18 cellular contexts compared by ENCODE assay signal in genomic region chr21:27693376-27693775, GRCh38.
A peak's percentile ranks its signal among the peaks of the same experiment; 100 is the strongest.
DNase-seq lines count a peak whose midpoint lies in the region; ATAC-seq and TF ChIP-seq lines count a peak whose summit lies in the region.
"Had no signal": no experiment of that assay in that cellular context is flagged by ENCODE, and none has a peak within 500 bp of the region (broad histone marks: within the 10 kb centered on the region; RNA-seq: fewer than 3 reads in every experiment).

No MANE protein-coding gene starts in this region.

- no peak overlapping the region for H2BK5ac ChIP-seq in mesenchymal stem cell (ENCODE audit: low read depth, low read length, poor library complexity, severe bottlenecking)

- H3K27me3 ChIP-seq in mesenchymal stem cell (ENCODE audit: control insufficient read depth in 1 of 2, insufficient read depth in 1 of 2, low read length in 2 of 2): no peaks in the 10 kb centered on the region
- H3K27me3 ChIP-seq: heart right ventricle had no signal

- no peak overlapping the region for H3K14ac ChIP-seq in mesenchymal stem cell (ENCODE audit: low read length in 2 of 2)

- no peak overlapping the region for H2AFZ ChIP-seq in mesenchymal stem cell (ENCODE audit: low read depth, low read length)
- H2AFZ ChIP-seq: PC-9 had no signal

- no peak for TF ChIP-seq CTCF in choroid plexus epithelial cell (conservative IDR thresholded peaks at IDR 0.05; ENCODE audit: low read depth, low read length)

- H4K91ac ChIP-seq in mesenchymal stem cell (ENCODE audit: low read length): no peak overlapping the region

- no peak overlapping the region for H2BK15ac ChIP-seq in mesenchymal stem cell (ENCODE audit: low read depth, poor library complexity, severe bottlenecking)

- peaks cover 11% of the 10 kb centered on the region for H3K9me3 ChIP-seq in mesenchymal stem cell (ENCODE audit: control insufficient read depth, low read length)

- H2BK12ac ChIP-seq in mesenchymal stem cell (ENCODE audit: low read length in 2 of 2): no peak overlapping the region

- H3K36me3 ChIP-seq in mesenchymal stem cell (ENCODE audit: control insufficient read depth in 1 of 2, insufficient read depth in 2 of 2, low read depth in 1 of 2, low read length in 2 of 2): no peaks in the 10 kb centered on the region
- H3K36me3 ChIP-seq: heart right ventricle, left ventricle myocardium inferior had no signal

- DNase-seq in Caki2 (ENCODE audit: low read depth) (peak; percentile 17), NCI-H226 (peak; percentile 62), choroid plexus epithelial cell (ENCODE audit: low read depth) (peak; percentile 58), mesenchymal stem cell (peak; percentile 59), NCI-H1694 treated with DMSO at 0.1 percent for 48 hours (lab: John Stamatoyannopoulos, UW) (no peak), amygdala (lab: John Stamatoyannopoulos, UW) (no peak)
- DNase-seq: activated T-cell treated with anti-CD3 and anti-CD28 coated beads, Interleukin-2, amount 50 U/mL, for 1 hour; CD4-positive, CD25-positive, alpha-beta regulatory T cell; dorsolateral prefrontal cortex; GDM1; heart right ventricle; left ventricle myocardium inferior; natural killer cell; NCI-H446 treated with DMSO at 0.1 percent for 48 hours; PC-9; stimulated activated naive CD4-positive, alpha-beta T cell treated with Interleukin-2 at 50 U/mL for 16 hours had no signal

- H3K79me1 ChIP-seq in mesenchymal stem cell (replicated peaks; ENCODE audit: low read length, poor library complexity, severe bottlenecking): no peaks in the 10 kb centered on the region

- no peak overlapping the region for H3K18ac ChIP-seq in mesenchymal stem cell (ENCODE audit: low read depth in 1 of 2, low read length in 2 of 2)

- no peak overlapping the region for H3K27ac ChIP-seq in mesenchymal stem cell (ENCODE audit: low read length, poor library complexity, severe bottlenecking)
- H3K27ac ChIP-seq: dorsolateral prefrontal cortex, heart right ventricle, left ventricle myocardium inferior, PC-9 had no signal

- no peak overlapping the region for H3K4me3 ChIP-seq in choroid plexus epithelial cell (ENCODE audit: low read depth, low read length)
- no peak overlapping the region for H3K4me3 ChIP-seq in mesenchymal stem cell (ENCODE audit: insufficient read depth in 1 of 2, low read depth in 1 of 2, low read length in 2 of 2)
- H3K4me3 ChIP-seq: dorsolateral prefrontal cortex, heart right ventricle, left ventricle myocardium inferior, PC-9 had no signal

- no peak overlapping the region for H4K8ac ChIP-seq in mesenchymal stem cell (ENCODE audit: low read length)

- no peak overlapping the region for H3K23ac ChIP-seq in mesenchymal stem cell (ENCODE audit: low read length in 2 of 2)

- H2BK120ac ChIP-seq in mesenchymal stem cell (ENCODE audit: low read depth, low read length): no peak overlapping the region

- peak overlapping the region; percentile 80 for H3K9ac ChIP-seq in mesenchymal stem cell (ENCODE audit: low read length)

- WGBS in mesenchymal stem cell: 63% methylated on average over 3 of the region's 6 CpGs

- H3K4me1 ChIP-seq in mesenchymal stem cell (ENCODE audit: control insufficient read depth, insufficient read depth, low read depth, low read length): no peaks in the 10 kb centered on the region
- H3K4me1 ChIP-seq: heart right ventricle, left ventricle myocardium inferior had no signal

- ATAC-seq in HG03135 (IDR thresholded peaks at IDR 0.05; ENCODE audit: unreplicated experiment): no peak
- ATAC-seq in GM21619 (IDR thresholded peaks at IDR 0.05; ENCODE audit: unreplicated experiment): no peak
- ATAC-seq: heart right ventricle, natural killer cell had no signal

- in situ Hi-C loops in Caki2 (cut with HindIII; ENCODE audit: low pct_unique_long_range_greater_than_20kb, low sequenced_read_pairs): no loop called here

- peak overlapping the region; percentile 54 for H2AK5ac ChIP-seq in mesenchymal stem cell (ENCODE audit: low read length, severe bottlenecking)

- H3K4ac ChIP-seq in mesenchymal stem cell (ENCODE audit: low read depth in 1 of 2, low read length in 2 of 2): no peak overlapping the region

- H3K4me2 ChIP-seq in mesenchymal stem cell (ENCODE audit: low read length, poor library complexity, severe bottlenecking): no peak overlapping the region
- H3K4me2 ChIP-seq: PC-9 had no signal

Comparison
In these comparisons a context has a peak if more than half of its experiments do, and no peak if none do; other contexts are left out.
1. DNase-seq: peak in Caki2 (single experiment), NCI-H226 (single experiment), choroid plexus epithelial cell (single experiment) and mesenchymal stem cell (single experiment); none in NCI-H1694 treated with DMSO at 0.1 percent for 48 hours (single experiment) and amygdala (0 of 56).